1 cellular context compared by ENCODE assay signal in genomic region chr1:224356685-224357625, GRCh38.
TF ChIP-seq lines count a peak whose summit lies in the region.

CNIH4 (plus strand) TSS chr1:224356879; CDS start chr1:224356925, 46 bp downstream.

TF ChIP-seq in K562, 482 proteins besides CTCF, POLR2A, EP300 and RAD21 (continued from another document and continues in another):
- TF ChIP-seq KLF13 (tag; IDR thresholded peaks at IDR 0.05; ENCODE audit: borderline replicate concordance, low read depth) (peak; percentile 53; the same call in 1 of the 2 replicates), ZNF407 (IDR thresholded peaks at IDR 0.05; ENCODE audit: low read depth) (no peak), ZSCAN29 (IDR thresholded peaks at IDR 0.05) (0 out of 2 replicates have a peak, but pooled peaks have one; percentile 36), TBP (optimal IDR thresholded peaks at IDR 0.05; ENCODE audit: low read depth, low read length) (peak; percentile 71), FOS (IDR thresholded peaks at IDR 0.05; ENCODE audit: extremely low read depth, insufficient read length) (no peak), USF2 (CRISPR knock-in tag; IDR thresholded peaks at IDR 0.05) (0 out of 2 replicates have a peak, but pooled peaks have one; percentile 1), PATZ1 (CRISPR knock-in tag; IDR thresholded peaks at IDR 0.05; ENCODE audit: borderline replicate concordance) (no peak), MXD1 (CRISPR knock-in tag; IDR thresholded peaks at IDR 0.05; ENCODE audit: borderline replicate concordance, poor library complexity, severe bottlenecking) (no peak), KHSRP (IDR thresholded peaks at IDR 0.05) (no peak), MYBL2 (IDR thresholded peaks at IDR 0.05; ENCODE audit: low read depth) (peak; percentile 67), MYBL2 (CRISPR knock-in tag; IDR thresholded peaks at IDR 0.05; ENCODE audit: borderline replicate concordance) (0 out of 2 replicates have a peak, but pooled peaks have one; percentile 18), MEIS2 (IDR thresholded peaks at IDR 0.05; ENCODE audit: partially characterized antibody) (peak; percentile 14), CBFA2T3 (IDR thresholded peaks at IDR 0.05) (no peak), MCM7 (IDR thresholded peaks at IDR 0.05) (no peak), TEAD1 (CRISPR knock-in tag; IDR thresholded peaks at IDR 0.05) (peak in 1 of 2 experiments; percentile 15; a peak in 1 of 4 replicates), U2AF2 (optimal IDR thresholded peaks at IDR 0.05; ENCODE audit: low read depth, low read length) (no peak), ZZZ3 (IDR thresholded peaks at IDR 0.05) (no peak), ZKSCAN1 (IDR thresholded peaks at IDR 0.05; ENCODE audit: low read depth, low read length) (no peak), TAF15 (IDR thresholded peaks at IDR 0.05; ENCODE audit: low read depth, low read length) (no peak), ELF2 (CRISPR knock-in tag; IDR thresholded peaks at IDR 0.05) (no peak), THRA (IDR thresholded peaks at IDR 0.05) (no peak), SNAPC5 (CRISPR knock-in tag; IDR thresholded peaks at IDR 0.05) (no peak), ETV1 (tag; conservative IDR thresholded peaks at IDR 0.05; ENCODE audit: low read depth) (no peak), ATF4 (CRISPR knock-in tag; IDR thresholded peaks at IDR 0.05) (no peak), NEUROD1 (IDR thresholded peaks at IDR 0.05; ENCODE audit: borderline replicate concordance, low read depth, low read length, partially characterized antibody) (peak; percentile 5), PTTG1 (tag; IDR thresholded peaks at IDR 0.05; ENCODE audit: low read depth) (no peak), CBX2 (IDR thresholded peaks at IDR 0.05; ENCODE audit: insufficient read depth, low read length, poor library complexity, severe bottlenecking) (no peak), ZNF232 (CRISPR knock-in tag; IDR thresholded peaks at IDR 0.05) (no peak), MAZ (CRISPR knock-in tag; conservative IDR thresholded peaks at IDR 0.05 in 1 of 2, IDR thresholded peaks at IDR 0.05 in 1 of 2) (peak in 1 of 2 experiments; percentile 54), ZNF140 (CRISPR knock-in tag; IDR thresholded peaks at IDR 0.05) (no peak), RFX7 (CRISPR knock-in tag; IDR thresholded peaks at IDR 0.05) (no peak), KAT8 (IDR thresholded peaks at IDR 0.05; ENCODE audit: low read depth) (no peak), ZNF780A (CRISPR knock-in tag; IDR thresholded peaks at IDR 0.05) (no peak), NFYB (IDR thresholded peaks at IDR 0.05; ENCODE audit: extremely low read depth, insufficient read length) (peak; percentile 27), RBM15 (IDR thresholded peaks at IDR 0.05; ENCODE audit: insufficient read depth, low read length) (no peak), MAFK (IDR thresholded peaks at IDR 0.05; ENCODE audit: low read length) (peak; percentile 12; the same call in 1 of the 2 replicates), CREB3 (tag; conservative IDR thresholded peaks at IDR 0.05; ENCODE audit: low read depth) (no peak), HNRNPLL (IDR thresholded peaks at IDR 0.05; ENCODE audit: low read depth, low read length, poor library complexity, severe bottlenecking) (peak; percentile 96), ZNF217 (CRISPR knock-in tag; IDR thresholded peaks at IDR 0.05) (no peak), PRMT5 (CRISPR knock-in tag; IDR thresholded peaks at IDR 0.05) (no peak), USF1 (CRISPR knock-in tag; IDR thresholded peaks at IDR 0.05) (no peak), KDM4B (IDR thresholded peaks at IDR 0.05; ENCODE audit: borderline replicate concordance in 2 of 2, low read depth in 1 of 2) (no peak; a peak in 1 of 4 replicates), SMAD4 (CRISPR knock-in tag; conservative IDR thresholded peaks at IDR 0.05) (0 out of 2 replicates have a peak, but pooled peaks have one; percentile 62), LCOR (CRISPR knock-in tag; IDR thresholded peaks at IDR 0.05) (peak; percentile 86; the same call in 1 of the 2 replicates), POU5F1 (IDR thresholded peaks at IDR 0.05; ENCODE audit: borderline replicate concordance, low read depth, low read length, partially characterized antibody) (no peak), CBX5 (IDR thresholded peaks at IDR 0.05; ENCODE audit: borderline replicate concordance, low read depth) (no peak), RFX1 (IDR thresholded peaks at IDR 0.05) (no peak; the same call in 1 of the 2 replicates), ZNF696 (CRISPR knock-in tag; conservative IDR thresholded peaks at IDR 0.05) (no peak), HDAC3 (IDR thresholded peaks at IDR 0.05; ENCODE audit: borderline replicate concordance, partially characterized antibody) (no peak), GABPA (tag; conservative IDR thresholded peaks at IDR 0.05; ENCODE audit: low read depth) (peak; percentile 71), TCF7 (IDR thresholded peaks at IDR 0.05; ENCODE audit: borderline replicate concordance) (0 out of 2 replicates have a peak, but pooled peaks have one; percentile 29), ARID3B (CRISPR knock-in tag; IDR thresholded peaks at IDR 0.05; ENCODE audit: borderline replicate concordance) (no peak)
